In genomic region chr17:31487063-31487647, GRCh38 we compare ENCODE assay signal across 8 cellular contexts.
A peak's percentile ranks its signal among the peaks of the same experiment; 100 is the strongest.
DNase-seq lines count a peak whose midpoint lies in the region; ATAC-seq and TF ChIP-seq lines count a peak whose summit lies in the region.

No MANE protein-coding gene starts in this region.

- peak overlapping the region; percentile 43 for H3K27ac Mint-ChIP-seq in activated CD4-positive, alpha-beta T cell treated with anti-CD3 and anti-CD28 coated beads, Interleukin-2, amount 10 ng/mL, durations not matched to agents 24 days and 14 days

- H3K36me3 ChIP-seq in liver (ENCODE audit: control insufficient read depth in 4 of 4, insufficient read depth in 3 of 4, low read depth in 1 of 4, low read length in 3 of 4), result no peaks in the 10 kb centered on the region
- H3K36me3 ChIP-seq in thoracic aorta, result no peaks in the 10 kb centered on the region

- H3K4me3 ChIP-seq in liver (ENCODE audit: low read depth in 1 of 3, low read length in 3 of 3), result peak overlapping the region in 2 of 3 donors; percentile 34 to 73
- peak overlapping the region; percentile 70 for H3K4me3 ChIP-seq in thoracic aorta

- TF ChIP-seq RAD21 in liver (IDR thresholded peaks at IDR 0.05), result no peak

- ATAC-seq in thoracic aorta (ENCODE audit: insufficient number of reproducible peaks, low FRiP score, low read depth), result no peak
- no peak for ATAC-seq in HG03135 (IDR thresholded peaks at IDR 0.05; ENCODE audit: unreplicated experiment)

- peaks cover 38% of the 10 kb centered on the region for H3K4me1 Mint-ChIP-seq in activated CD4-positive, alpha-beta T cell treated with anti-CD3 and anti-CD28 coated beads, Interleukin-2, amount 10 ng/mL, durations not matched to agents 24 days and 14 days

- TF ChIP-seq CTCF in liver (IDR thresholded peaks at IDR 0.05; ENCODE audit: low read depth, low read length, missing input control) (no peak), thoracic aorta (IDR thresholded peaks at IDR 0.05) (no peak)

- 16% methylated on average over 17 of the region's 17 CpGs for WGBS in liver

- H3K4me1 ChIP-seq in liver (ENCODE audit: control insufficient read depth in 4 of 4, insufficient read depth in 4 of 4, low read length in 3 of 4) (peaks cover 17 to 52% (median 34%) of the 10 kb centered on the region in 4 donors), thoracic aorta (ENCODE audit: control insufficient read depth in 1 of 2, low read depth in 2 of 2) (peaks cover 11 to 14% of the 10 kb centered on the region in 2 donors)

- H3K9ac ChIP-seq in liver (ENCODE audit: low read depth in 1 of 2, low read length in 2 of 2), result peak overlapping the region in 1 of 2 donors; percentile 62

- H3K27ac ChIP-seq in angular gyrus (ENCODE audit: low read depth, low read length), result peak overlapping the region; percentile 90
- H3K27ac ChIP-seq in liver (ENCODE audit: low read depth in 1 of 2, low read length in 2 of 2), result peak overlapping the region; percentile 75 to 82
- H3K27ac ChIP-seq in thoracic aorta, result no peak overlapping the region

- H3K36me3 Mint-ChIP-seq in activated CD4-positive, alpha-beta T cell treated with anti-CD3 and anti-CD28 coated beads, Interleukin-2, amount 10 ng/mL, durations not matched to agents 24 days and 14 days (ENCODE audit: low read depth), result peaks cover 5% of the 10 kb centered on the region

- DNase-seq in activated CD4-positive, alpha-beta T cell treated with anti-CD3 and anti-CD28 coated beads, Interleukin-2, amount 10 ng/mL, durations not matched to agents 24 days and 14 days, result no peak
- no peak for DNase-seq in activated CD4-positive, alpha-beta T cell treated with anti-CD3 and anti-CD28 coated beads, Interleukin-2, amount 50 U/mL, for 1 hour
- DNase-seq in thoracic aorta (ENCODE audit: low spot score) (no peak), NCI-H1694 (lab: John Stamatoyannopoulos, UW) (no peak), AG20443 (ENCODE audit: low spot score) (no peak)

- no peaks in the 10 kb centered on the region for H3K9me3 ChIP-seq in liver (ENCODE audit: control insufficient read depth in 4 of 4, low read length in 3 of 4)
- no peaks in the 10 kb centered on the region for H3K9me3 ChIP-seq in thoracic aorta

- no peaks in the 10 kb centered on the region for H3K9me3 Mint-ChIP-seq in activated CD4-positive, alpha-beta T cell treated with anti-CD3 and anti-CD28 coated beads, Interleukin-2, amount 10 ng/mL, durations not matched to agents 24 days and 14 days

- H3K27me3 Mint-ChIP-seq in activated CD4-positive, alpha-beta T cell treated with anti-CD3 and anti-CD28 coated beads, Interleukin-2, amount 10 ng/mL, durations not matched to agents 24 days and 14 days, result peaks cover 5% of the 10 kb centered on the region

- intact Hi-C loops in activated CD4-positive, alpha-beta T cell treated with anti-CD3 and anti-CD28 coated beads, Interleukin-2, amount 10 ng/mL, durations not matched to agents 24 days and 14 days (cut with micrococcal nuclease), result no loop called here

- H3K27me3 ChIP-seq in liver (ENCODE audit: control insufficient read depth in 4 of 4, insufficient read depth in 4 of 4, low read length in 3 of 4) (no peaks in the 10 kb centered on the region), thoracic aorta (replicated peaks; ENCODE audit: insufficient read depth) (no peaks in the 10 kb centered on the region)

- H3K4me3 Mint-ChIP-seq in activated CD4-positive, alpha-beta T cell treated with anti-CD3 and anti-CD28 coated beads, Interleukin-2, amount 10 ng/mL, durations not matched to agents 24 days and 14 days, result peak overlapping the region; percentile 81

TF ChIP-seq in liver, 16 proteins besides CTCF, POLR2A, EP300 and RAD21:
- no peak for TF ChIP-seq FOXA1 (IDR thresholded peaks at IDR 0.05)
- no peak for TF ChIP-seq TAF1 (conservative IDR thresholded peaks at IDR 0.05)
- TF ChIP-seq ZBTB33 (IDR thresholded peaks at IDR 0.05), result no peak
- TF ChIP-seq RXRA (IDR thresholded peaks at IDR 0.05), result no peak
- TF ChIP-seq JUND (IDR thresholded peaks at IDR 0.05), result no peak
- TF ChIP-seq MAX (IDR thresholded peaks at IDR 0.05), result no peak
- no peak for TF ChIP-seq REST (IDR thresholded peaks at IDR 0.05)
- TF ChIP-seq HNF4G (IDR thresholded peaks at IDR 0.05), result no peak
- TF ChIP-seq GABPA (IDR thresholded peaks at IDR 0.05 in 1 of 2, conservative IDR thresholded peaks at IDR 0.05 in 1 of 2), result no peak
- no peak for TF ChIP-seq FOXA2 (IDR thresholded peaks at IDR 0.05)
- TF ChIP-seq SP1 (IDR thresholded peaks at IDR 0.05), result no peak
- no peak for TF ChIP-seq ATF3 (IDR thresholded peaks at IDR 0.05)
- no peak for TF ChIP-seq EGR1 (IDR thresholded peaks at IDR 0.05; ENCODE audit: low read depth in 2 of 2)
- no peak for TF ChIP-seq YY1 (IDR thresholded peaks at IDR 0.05)
- no peak for TF ChIP-seq NR2F2 (IDR thresholded peaks at IDR 0.05)
- no peak for TF ChIP-seq HNF4A (conservative IDR thresholded peaks at IDR 0.05)

Comparison
In these comparisons a context has a peak if more than half of its experiments do, and no peak if none do; other contexts are left out.
1. H3K27ac ChIP-seq: peak in angular gyrus (single experiment) and liver (2 of 2); none in thoracic aorta (0 of 2).